11 cellular contexts compared by ENCODE assay signal in the genomic region with DNA sequence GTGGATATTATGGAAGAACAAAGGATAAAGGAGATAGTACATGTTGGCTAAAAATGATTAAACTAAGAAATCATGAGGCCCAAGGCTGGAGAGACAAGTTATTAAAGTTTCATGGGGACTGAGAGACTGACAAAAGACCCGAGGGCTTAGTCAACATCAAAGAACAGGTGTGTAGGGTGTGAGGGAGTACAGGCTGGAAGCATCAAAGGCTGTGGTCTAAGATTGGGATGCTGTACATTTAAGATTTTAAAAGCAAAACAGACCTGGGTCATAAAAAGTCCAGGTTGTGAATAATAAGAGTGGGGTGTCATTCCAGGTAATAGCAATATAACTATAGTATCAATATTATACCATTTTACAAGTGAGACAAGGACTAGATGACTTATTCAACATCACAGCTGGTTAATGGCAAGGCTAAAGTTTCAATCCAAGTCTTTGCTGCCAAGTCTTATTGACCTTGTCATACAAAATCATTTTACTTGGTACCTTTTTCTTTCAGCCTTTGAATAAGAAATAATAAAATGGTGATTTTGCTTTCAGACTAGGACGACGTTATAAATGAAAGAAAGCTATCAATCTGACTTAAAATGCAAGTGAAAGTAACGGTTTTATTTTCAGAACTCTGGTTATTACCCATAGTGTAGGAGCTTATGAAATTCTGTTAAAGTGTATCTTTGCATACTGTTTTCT.
A peak's percentile ranks its signal among the peaks of the same experiment; 100 is the strongest.
DNase-seq lines count a peak whose midpoint lies in the region; ATAC-seq lines count a peak whose summit lies in the region.
"Had no signal": no experiment of that assay in that cellular context is flagged by ENCODE, and none has a peak within 500 bp of the region (broad histone marks: within the 10 kb centered on the region; RNA-seq: fewer than 3 reads in every experiment).

No MANE protein-coding gene starts in this region.

- in situ Hi-C loops in HAP-1 (cut with MboI; ENCODE audit: low sequenced_read_pairs), result no loop called here

- no peak for DNase-seq in activated CD8-positive, alpha-beta memory T cell treated with anti-CD3 and anti-CD28 coated beads, Interleukin-2, amount 10 ng/mL, durations not matched to agents 7 days and 5 days
- DNase-seq in activated CD8-positive, alpha-beta memory T cell treated with anti-CD3 and anti-CD28 coated beads for 24 hours, result no peak
- DNase-seq in naive thymus-derived CD4-positive, alpha-beta T cell, result peak in 1 of 9 donors; percentile 18
- no peak for DNase-seq in HuH-7.5 (ENCODE audit: low spot score)
- DNase-seq in effector CD8-positive, alpha-beta T cell (lab: John Stamatoyannopoulos, UW), result no peak
- DNase-seq in HAP-1 (ENCODE audit: low spot score in 2 of 2), result no peak
- DNase-seq: KBM-7; NK-92 treated with Interleukin-12 subunit alpha and Interleukin-12 subunit beta, amount 100 ng/mL, for 24 hours; stimulated activated CD4-positive, alpha-beta T cell treated with anti-CD3 and anti-CD28 coated beads, Interleukin-12 subunit alpha, Interleukin-12 subunit beta, amount 100 ng/mL, for 4 hours had no signal

- no peaks in the 10 kb centered on the region for H3K27me3 ChIP-seq in naive thymus-derived CD4-positive, alpha-beta T cell (ENCODE audit: control insufficient read depth in 2 of 2, insufficient read depth in 2 of 2, low read length in 2 of 2)
- no peaks in the 10 kb centered on the region for H3K27me3 ChIP-seq in HAP-1 (ENCODE audit: low read depth)

- no peaks in the 10 kb centered on the region for H3K27me3 Mint-ChIP-seq in activated CD8-positive, alpha-beta memory T cell treated with anti-CD3 and anti-CD28 coated beads, Interleukin-2, amount 10 ng/mL, durations not matched to agents 7 days and 5 days
- H3K27me3 Mint-ChIP-seq in naive thymus-derived CD4-positive, alpha-beta T cell, result no peaks in the 10 kb centered on the region

- peaks cover 34% of the 10 kb centered on the region for H3K4me1 Mint-ChIP-seq in activated CD8-positive, alpha-beta memory T cell treated with anti-CD3 and anti-CD28 coated beads, Interleukin-2, amount 10 ng/mL, durations not matched to agents 7 days and 5 days
- peaks cover 23 to 40% (median 33%) of the 10 kb centered on the region in 7 donors for H3K4me1 Mint-ChIP-seq in naive thymus-derived CD4-positive, alpha-beta T cell

- H3K9me3 ChIP-seq in naive thymus-derived CD4-positive, alpha-beta T cell (ENCODE audit: control insufficient read depth in 2 of 3, low read length in 3 of 3), result no peaks in the 10 kb centered on the region
- no peaks in the 10 kb centered on the region for H3K9me3 ChIP-seq in HAP-1

- no peak overlapping the region for H3K4me3 Mint-ChIP-seq in activated CD8-positive, alpha-beta memory T cell treated with anti-CD3 and anti-CD28 coated beads, Interleukin-2, amount 10 ng/mL, durations not matched to agents 7 days and 5 days
- no peak overlapping the region for H3K4me3 Mint-ChIP-seq in naive thymus-derived CD4-positive, alpha-beta T cell

- H3K9me3 Mint-ChIP-seq in activated CD8-positive, alpha-beta memory T cell treated with anti-CD3 and anti-CD28 coated beads, Interleukin-2, amount 10 ng/mL, durations not matched to agents 7 days and 5 days (ENCODE audit: low read depth), result no peaks in the 10 kb centered on the region
- peaks cover 0 to under 1% (median 0%) of the 10 kb centered on the region in 11 donors for H3K9me3 Mint-ChIP-seq in naive thymus-derived CD4-positive, alpha-beta T cell

- H3K36me3 Mint-ChIP-seq in activated CD8-positive, alpha-beta memory T cell treated with anti-CD3 and anti-CD28 coated beads, Interleukin-2, amount 10 ng/mL, durations not matched to agents 7 days and 5 days, result peaks cover 21% of the 10 kb centered on the region
- peaks cover 0 to 34% (median 0%) of the 10 kb centered on the region in 5 donors for H3K36me3 Mint-ChIP-seq in naive thymus-derived CD4-positive, alpha-beta T cell

- POLR2A ChIA-PET in naive thymus-derived CD4-positive, alpha-beta T cell (lab: Charles Lee), result interaction anchor here (0.9 to 2.8 kb wide), 8 partner anchors 10 to 212 kb away, joined by 3 to 16 read pairs (median 4); partner anchors contain the start of gene TNIK

- no peaks in the 10 kb centered on the region for H3K36me3 ChIP-seq in naive thymus-derived CD4-positive, alpha-beta T cell (ENCODE audit: control insufficient read depth in 2 of 3, insufficient read depth in 3 of 3, low read length in 3 of 3)
- no peaks in the 10 kb centered on the region for H3K36me3 ChIP-seq in HAP-1 (replicated peaks)

- peaks cover 38 to 53% of the 10 kb centered on the region in 2 donors for H3K4me1 ChIP-seq in naive thymus-derived CD4-positive, alpha-beta T cell (ENCODE audit: control insufficient read depth in 2 of 2, insufficient read depth in 2 of 2, low read length in 2 of 2)
- no peaks in the 10 kb centered on the region for H3K4me1 ChIP-seq in HAP-1

- peak overlapping the region; percentile 43 for H3K27ac ChIP-seq in naive thymus-derived CD4-positive, alpha-beta T cell (ENCODE audit: low read depth, low read length)

- CTCF ChIA-PET in activated CD8-positive, alpha-beta memory T cell treated with anti-CD3 and anti-CD28 coated beads, Interleukin-2, amount 10 ng/mL, durations not matched to agents 7 days and 5 days (lab: Charles Lee), result interaction anchor here (0.8 to 2.6 kb wide), 5 partner anchors 10 to 318 kb away, joined by 3 to 12 read pairs (median 4); partner anchors contain the start of gene TNIK
- CTCF ChIA-PET in naive thymus-derived CD4-positive, alpha-beta T cell (lab: Charles Lee), result no interaction called here

- peak; percentile 76 for ATAC-seq in activated CD8-positive, alpha-beta memory T cell treated with anti-CD3 and anti-CD28 coated beads, Interleukin-2, amount 10 ng/mL, durations not matched to agents 7 days and 5 days
- ATAC-seq in GM21515 (IDR thresholded peaks at IDR 0.05; ENCODE audit: unreplicated experiment), result peak; percentile 71
- ATAC-seq in HG03135 (IDR thresholded peaks at IDR 0.05; ENCODE audit: unreplicated experiment), result peak; percentile 74
- peak; percentile 60 for ATAC-seq in naive thymus-derived CD4-positive, alpha-beta T cell

- intact Hi-C loops in naive thymus-derived CD4-positive, alpha-beta T cell (cut with micrococcal nuclease), result loop anchor here (1.0 to 2.0 kb wide), 4 partner anchors 8 to 212 kb away; partner anchors contain the start of gene TNIK (in 1 of the 2)

- H3K4me3 ChIP-seq in naive thymus-derived CD4-positive, alpha-beta T cell (ENCODE audit: low read length), result peak overlapping the region; percentile 30
- no peak overlapping the region for H3K4me3 ChIP-seq in HAP-1

- H3K27ac Mint-ChIP-seq in activated CD8-positive, alpha-beta memory T cell treated with anti-CD3 and anti-CD28 coated beads, Interleukin-2, amount 10 ng/mL, durations not matched to agents 7 days and 5 days, result no peak overlapping the region
- no peak overlapping the region for H3K27ac Mint-ChIP-seq in naive thymus-derived CD4-positive, alpha-beta T cell
